Comparison of ENCODE assay signal across 8 cellular contexts in the genomic region with DNA sequence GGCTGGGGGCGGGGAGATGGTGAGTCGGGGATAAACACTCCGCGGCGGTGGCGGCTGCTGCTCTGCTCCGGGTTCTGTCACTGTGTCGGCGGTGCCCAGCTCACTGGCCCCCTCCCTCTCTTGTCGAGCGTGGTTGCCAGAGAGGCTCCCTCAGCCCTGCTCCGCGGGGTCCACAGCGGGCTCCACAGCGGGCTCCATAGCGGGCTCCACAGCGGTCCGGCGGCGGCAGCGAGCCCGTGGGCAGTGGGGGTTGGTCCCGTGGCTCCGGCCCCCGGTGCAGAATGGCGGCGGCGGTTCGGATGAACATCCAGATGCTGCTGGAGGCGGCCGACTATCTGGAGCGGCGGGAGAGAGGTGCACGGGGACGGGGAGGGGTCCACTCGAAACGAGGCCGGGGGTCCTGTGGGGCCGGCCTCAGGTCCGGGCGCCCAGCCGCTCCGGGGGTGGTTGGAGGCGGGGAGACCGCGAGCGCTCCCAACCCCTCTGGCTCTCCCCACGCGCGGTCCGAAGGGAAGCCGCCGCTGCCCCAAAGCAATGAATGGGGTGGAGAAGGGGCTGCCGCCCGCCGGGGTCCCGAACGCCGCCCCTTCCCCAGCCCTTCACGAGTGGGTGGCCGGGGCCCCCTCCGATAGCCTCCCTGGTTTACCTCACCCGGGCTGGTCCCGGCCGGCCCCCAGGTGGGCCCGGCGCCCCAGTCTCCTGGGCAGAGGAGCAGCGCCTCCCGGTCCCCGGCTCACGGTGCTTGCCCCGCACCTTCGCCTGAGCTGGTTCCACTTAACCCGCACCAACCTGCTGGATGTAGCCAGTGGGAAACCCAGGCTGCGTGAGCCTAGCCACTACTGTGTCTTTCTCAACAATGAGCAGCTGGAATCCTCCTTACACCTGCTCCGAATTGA. TPM values are rescaled to one million over a fixed set of nuclear protein-coding genes. Genes with fewer than 3 reads are reported as not detected.
DNase-seq lines count a peak whose midpoint lies in the region; ATAC-seq and TF ChIP-seq lines count a peak whose summit lies in the region.

Gene MXD1, plus strand, starts transcription at position 60 of the 896 bp plus-strand sequence. Its CDS starts 222 bp downstream, at position 282.

- TF ChIP-seq CTCF in RWPE2 (IDR thresholded peaks at IDR 0.05; ENCODE audit: poor library complexity, severe bottlenecking): no peak
- peak in 1 of 56 donors; percentile 8 for TF ChIP-seq CTCF in dorsolateral prefrontal cortex (IDR thresholded peaks at IDR 0.05 in 54 of 56, conservative IDR thresholded peaks at IDR 0.05 in 2 of 56; ENCODE audit: low read depth in 1 of 56, partially characterized antibody in 56 of 56)
- TF ChIP-seq CTCF in type B pancreatic cell (conservative IDR thresholded peaks at IDR 0.05): no peak

- peaks cover 6% of the 10 kb centered on the region for H3K79me1 ChIP-seq in mesenchymal stem cell (replicated peaks; ENCODE audit: low read length, poor library complexity, severe bottlenecking)

- no peaks in the 10 kb centered on the region for H3K9me3 Mint-ChIP-seq in type B pancreatic cell

- intact Hi-C loops in dorsolateral prefrontal cortex (cut with DNase I): loop anchor here (1.0 to 10.0 kb wide), 5 partner anchors 47 to 330 kb away; partner anchors contain the start of genes ASPRV1 (in 1 of the 2), C2orf42 (in 1 of the 2) and TIA1 (in 1 of the 2)

- DNase-seq in Ammon's horn (ENCODE audit: low spot score) (peak; percentile 35), RWPE2 (ENCODE audit: low spot score) (no peak), dorsolateral prefrontal cortex (peak in 5 of 10 donors; percentile 22 to 56 (median 50)), mesenchymal stem cell (peak; percentile 19), type B pancreatic cell (ENCODE audit: extremely low spot score, unreplicated experiment) (no peak), iPS-NIHi7 (ENCODE audit: extremely low spot score) (no peak), putamen (ENCODE audit: low spot score) (no peak)

- peak within 1 kb of the TSS; percentile 75 for H2BK5ac ChIP-seq in mesenchymal stem cell (ENCODE audit: low read depth, low read length, poor library complexity, severe bottlenecking)

- H3K4me2 ChIP-seq in mesenchymal stem cell (ENCODE audit: low read length, poor library complexity, severe bottlenecking): peak within 1 kb of the TSS; percentile 92

- no peaks in the 10 kb centered on the region for H3K36me3 Mint-ChIP-seq in type B pancreatic cell

- H3K36me3 ChIP-seq in RWPE2 (ENCODE audit: low read depth) (peaks cover 63% of the 10 kb centered on the region), mesenchymal stem cell (ENCODE audit: control insufficient read depth in 1 of 2, insufficient read depth in 2 of 2, low read depth in 1 of 2, low read length in 2 of 2) (peaks cover 4 to 44% of the 10 kb centered on the region in 2 experiments)

- H3K23ac ChIP-seq in mesenchymal stem cell (ENCODE audit: low read length in 2 of 2): peak within 1 kb of the TSS in 1 of 2 experiments; percentile 26

- peak within 1 kb of the TSS; percentile 89 for H4K91ac ChIP-seq in mesenchymal stem cell (ENCODE audit: low read length)

- peak within 1 kb of the TSS; percentile 95 for H3K27ac Mint-ChIP-seq in type B pancreatic cell

- peak within 1 kb of the TSS; percentile 89 for H4K8ac ChIP-seq in mesenchymal stem cell (ENCODE audit: low read length)

- H3K27me3 ChIP-seq in RWPE2 (ENCODE audit: insufficient read depth, poor library complexity, severe bottlenecking) (no peaks in the 10 kb centered on the region), dorsolateral prefrontal cortex (no peaks in the 10 kb centered on the region), mesenchymal stem cell (ENCODE audit: control insufficient read depth in 1 of 2, insufficient read depth in 1 of 2, low read length in 2 of 2) (no peaks in the 10 kb centered on the region)

- H3K4me1 ChIP-seq in RWPE2 (ENCODE audit: insufficient read depth, poor library complexity, severe bottlenecking) (peaks cover 25% of the 10 kb centered on the region), mesenchymal stem cell (ENCODE audit: control insufficient read depth, insufficient read depth, low read depth, low read length) (peaks cover 2% of the 10 kb centered on the region)

- H3K9me3 ChIP-seq in RWPE2 (ENCODE audit: severe bottlenecking) (no peaks in the 10 kb centered on the region), mesenchymal stem cell (ENCODE audit: control insufficient read depth, low read length) (no peaks in the 10 kb centered on the region)

- 2% methylated on average over 59 of the region's 76 CpGs for WGBS in mesenchymal stem cell

- H3K27ac ChIP-seq in RWPE2 (ENCODE audit: poor library complexity, severe bottlenecking): peak within 1 kb of the TSS; percentile 70
- H3K27ac ChIP-seq in dorsolateral prefrontal cortex: peak within 1 kb of the TSS; percentile 89 to 100 (median 99)
- H3K27ac ChIP-seq in mesenchymal stem cell (ENCODE audit: low read length, poor library complexity, severe bottlenecking): peak within 1 kb of the TSS; percentile 85

- peak within 1 kb of the TSS; percentile 66 to 89 for H3K18ac ChIP-seq in mesenchymal stem cell (ENCODE audit: low read depth in 1 of 2, low read length in 2 of 2)

- ATAC-seq in GM18867 (IDR thresholded peaks at IDR 0.05; ENCODE audit: unreplicated experiment): peak; percentile 0
- ATAC-seq in RWPE2 (ENCODE audit: low read depth): no peak; the same call in 2 of the 3 replicates

- no peaks in the 10 kb centered on the region for H3K4me1 Mint-ChIP-seq in type B pancreatic cell (ENCODE audit: unreplicated experiment)

- peak within 1 kb of the TSS; percentile 73 to 83 for H3K4ac ChIP-seq in mesenchymal stem cell (ENCODE audit: low read depth in 1 of 2, low read length in 2 of 2)

- H3K27me3 Mint-ChIP-seq in type B pancreatic cell: peaks cover 3% of the 10 kb centered on the region

- H2BK12ac ChIP-seq in mesenchymal stem cell (ENCODE audit: low read length in 2 of 2): no peak within 1 kb of the TSS

- H3K9ac ChIP-seq in mesenchymal stem cell (ENCODE audit: low read length): peak within 1 kb of the TSS; percentile 95

- peak within 1 kb of the TSS; percentile 89 for H3K4me3 Mint-ChIP-seq in type B pancreatic cell

- H3K4me3 ChIP-seq in RWPE2 (ENCODE audit: severe bottlenecking) (peak within 1 kb of the TSS; percentile 66), dorsolateral prefrontal cortex (peak within 1 kb of the TSS; percentile 71 to 99 (median 89)), mesenchymal stem cell (ENCODE audit: insufficient read depth in 1 of 2, low read depth in 1 of 2, low read length in 2 of 2) (peak within 1 kb of the TSS; percentile 81 to 86)

- peak within 1 kb of the TSS; percentile 88 for H2BK15ac ChIP-seq in mesenchymal stem cell (ENCODE audit: low read depth, poor library complexity, severe bottlenecking)

- H2BK120ac ChIP-seq in mesenchymal stem cell (ENCODE audit: low read depth, low read length): no peak within 1 kb of the TSS

- no peak within 1 kb of the TSS for H2AK5ac ChIP-seq in mesenchymal stem cell (ENCODE audit: low read length, severe bottlenecking)

- peak within 1 kb of the TSS in 1 of 2 experiments; percentile 94 for H3K14ac ChIP-seq in mesenchymal stem cell (ENCODE audit: low read length in 2 of 2)

- H2AFZ ChIP-seq in mesenchymal stem cell (ENCODE audit: low read depth, low read length): peak within 1 kb of the TSS; percentile 93

RNA-seq across cellular contexts. Expression of gene MXD1, which starts in this region (rescaled TPM):
- total RNA-seq in dorsolateral prefrontal cortex (10 to 100 TPM; 12.4 to 45.6 (median 20.6) TPM), type B pancreatic cell (ENCODE audit: low replicate concordance) (14.0 and 23.1 TPM in 2 replicates)
- polyA plus RNA-seq in mesenchymal stem cell (2013, experiment 1 of 2): 10.3 TPM
- polyA plus RNA-seq in mesenchymal stem cell (2013, experiment 2 of 2): 10.3 TPM

Comparison
In these comparisons a context has a peak if more than half of its experiments do, and no peak if none do; other contexts are left out.
1. DNase-seq: peak in Ammon's horn (single experiment) and mesenchymal stem cell (single experiment); none in RWPE2 (single experiment), type B pancreatic cell (single experiment), iPS-NIHi7 (single experiment) and putamen (single experiment).
2. Peak in every context shown above with its lines, with median percentiles within 50 percentile points of each other: H3K27ac ChIP-seq and H3K4me3 ChIP-seq.